Comparison of ENCODE assay signal across 31 cellular contexts in the genomic region with DNA sequence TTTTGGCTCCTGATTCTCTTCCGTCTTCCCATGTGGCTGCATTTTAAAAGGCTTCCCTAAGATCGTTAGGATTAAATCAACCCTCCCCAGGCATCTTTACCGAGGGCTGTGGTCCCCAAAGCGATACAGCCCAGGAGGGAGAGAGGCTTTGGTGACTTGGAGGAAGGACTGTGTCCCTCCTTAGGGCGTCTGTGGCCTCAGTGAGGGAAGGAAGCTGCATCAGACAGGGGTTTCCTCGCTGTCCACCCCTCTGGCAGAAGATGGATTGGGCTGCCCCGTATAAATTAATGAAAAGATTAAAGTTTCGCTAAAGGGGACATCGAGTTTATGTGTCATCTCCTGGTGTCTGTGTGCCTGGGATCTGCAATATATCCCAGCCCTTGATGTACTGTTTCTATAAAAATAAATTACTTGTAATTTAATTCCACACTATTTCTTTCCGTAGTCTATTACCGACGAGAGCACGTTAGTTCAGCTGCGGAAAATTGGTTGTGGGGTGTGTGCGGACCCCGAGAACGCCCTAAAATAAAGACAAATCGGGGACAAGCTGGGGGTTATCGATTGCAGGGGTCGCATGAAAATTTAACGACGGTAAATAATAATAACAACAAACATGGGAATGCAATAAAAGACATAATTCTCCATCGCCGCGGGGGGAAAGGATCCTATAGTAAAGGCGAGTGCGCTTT. TPM values are rescaled to one million over a fixed set of nuclear protein-coding genes. Genes with fewer than 3 reads are reported as not detected.
A peak's percentile ranks its signal among the peaks of the same experiment; 100 is the strongest.
DNase-seq lines count a peak whose midpoint lies in the region; ATAC-seq and TF ChIP-seq lines count a peak whose summit lies in the region.
"Had no signal": no experiment of that assay in that cellular context is flagged by ENCODE, and none has a peak within 500 bp of the region (broad histone marks: within the 10 kb centered on the region; RNA-seq: fewer than 3 reads in every experiment).

No MANE protein-coding gene starts in this region.

- H3K9ac ChIP-seq in skeletal muscle tissue (ENCODE audit: low read depth in 1 of 3, low read length in 3 of 3) = peak overlapping the region in 1 of 3 donors; percentile 68
- H3K9ac ChIP-seq: GM23248 had no signal

- H3K27me3 ChIP-seq in skeletal muscle tissue (ENCODE audit: control insufficient read depth in 3 of 3, insufficient read depth in 3 of 3, low read length in 3 of 3) = peaks cover 43 to 63% (median 55%) of the 10 kb centered on the region in 3 donors
- H3K27me3 ChIP-seq: ovary had no signal

- no peak overlapping the region for H3K27ac ChIP-seq in skeletal muscle tissue (ENCODE audit: low read depth, low read length)
- H3K27ac ChIP-seq: GM23248, ovary, right atrium auricular region, RWPE1, spleen, suprapubic skin had no signal

- intact Hi-C loops in activated CD4-positive, alpha-beta T cell treated with anti-CD3 and anti-CD28 coated beads, Interleukin-2, amount 10 ng/mL, durations not matched to agents 24 days and 14 days (cut with micrococcal nuclease) = no loop called here

- peak overlapping the region; percentile 19 for H3K4me3 ChIP-seq in HFF-Myc (replicated peaks; ENCODE audit: low read depth, low read length)
- peak overlapping the region in 2 of 3 donors; percentile 14 to 22 for H3K4me3 ChIP-seq in skeletal muscle tissue (ENCODE audit: low read length in 3 of 3)
- H3K4me3 ChIP-seq: GM23248, ovary, suprapubic skin had no signal

- peak overlapping the region; percentile 58 for H3K27ac Mint-ChIP-seq in activated CD4-positive, alpha-beta T cell treated with anti-CD3 and anti-CD28 coated beads, Interleukin-2, amount 10 ng/mL, durations not matched to agents 24 days and 14 days
- H3K27ac Mint-ChIP-seq: CD4-positive, CD25-positive, alpha-beta regulatory T cell; T-helper 17 cell had no signal

- TF ChIP-seq POLR2A in erythroblast (IDR thresholded peaks at IDR 0.05; ENCODE audit: low read length) = no peak

- ATAC-seq in HG02678 (IDR thresholded peaks at IDR 0.05; ENCODE audit: unreplicated experiment) = no peak
- ATAC-seq: left lobe of liver; naive thymus-derived CD4-positive, alpha-beta T cell; T-helper 17 cell had no signal

- H3K27me3 Mint-ChIP-seq in activated CD4-positive, alpha-beta T cell treated with anti-CD3 and anti-CD28 coated beads, Interleukin-2, amount 10 ng/mL, durations not matched to agents 24 days and 14 days = peaks cover 55% of the 10 kb centered on the region

- no peak for DNase-seq in activated CD4-positive, alpha-beta T cell treated with anti-CD3 and anti-CD28 coated beads, Interleukin-2, amount 10 ng/mL, durations not matched to agents 24 days and 14 days
- no peak for DNase-seq in activated CD4-positive, alpha-beta T cell treated with anti-CD3 and anti-CD28 coated beads, Interleukin-2, amount 50 U/mL, for 4 hours
- DNase-seq in HFF-Myc (ENCODE audit: extremely low read depth, low read depth) (no peak), mesenteric fat pad (ENCODE audit: low spot score) (peak; percentile 18), erythroblast (lab: John Stamatoyannopoulos, UW) (no peak)
- DNase-seq in stimulated activated CD4-positive, alpha-beta T cell treated with anti-CD3 and anti-CD28 coated beads, Interleukin-15, amount 100 ng/mL, for 24 hours = no peak
- DNase-seq: activated CD4-positive, alpha-beta T cell treated with anti-CD3 and anti-CD28 coated beads for 48 hours; activated naive CD8-positive, alpha-beta T cell treated with anti-CD3 and anti-CD28 coated beads, Interleukin-2, amount 10 ng/mL, durations not matched to agents 7 days and 5 days; CD4-positive, CD25-positive, alpha-beta regulatory T cell; central memory CD4-positive, alpha-beta T cell; dermis blood vessel endothelial cell; GM23248; IMR-90; mesendoderm; naive thymus-derived CD4-positive, alpha-beta T cell; NCI-H1694; ovary; spleen; stimulated activated CD4-positive, alpha-beta T cell treated with anti-CD3 and anti-CD28 coated beads, Interleukin-2, amount 100 ng/mL, for 48 hours; T-helper 17 cell had no signal

- H3K36me3 ChIP-seq in skeletal muscle tissue (ENCODE audit: control insufficient read depth in 3 of 3, insufficient read depth in 3 of 3, low read length in 3 of 3) = no peaks in the 10 kb centered on the region
- H3K36me3 ChIP-seq: ovary, right atrium auricular region, spleen, suprapubic skin had no signal

- TF ChIP-seq CTCF in HFF-Myc (IDR thresholded peaks at IDR 0.05; ENCODE audit: low read depth, low read length, missing control alignments) = no peak

- H3K36me3 Mint-ChIP-seq in activated CD4-positive, alpha-beta T cell treated with anti-CD3 and anti-CD28 coated beads, Interleukin-2, amount 10 ng/mL, durations not matched to agents 24 days and 14 days (ENCODE audit: low read depth) = peaks cover 2% of the 10 kb centered on the region
- H3K36me3 Mint-ChIP-seq: activated naive CD8-positive, alpha-beta T cell treated with anti-CD3 and anti-CD28 coated beads, Interleukin-2, amount 10 ng/mL, durations not matched to agents 7 days and 5 days; CD4-positive, CD25-positive, alpha-beta regulatory T cell; naive thymus-derived CD4-positive, alpha-beta T cell had no signal

- H3K9me3 ChIP-seq in skeletal muscle tissue (ENCODE audit: control insufficient read depth in 3 of 3, low read length in 3 of 3) = no peaks in the 10 kb centered on the region
- H3K9me3 ChIP-seq: ovary, right atrium auricular region, spleen, suprapubic skin had no signal

- H3K4me1 ChIP-seq in skeletal muscle tissue (ENCODE audit: control insufficient read depth in 3 of 3, insufficient read depth in 3 of 3, low read length in 3 of 3) = no peaks in the 10 kb centered on the region
- H3K4me1 ChIP-seq: suprapubic skin had no signal

- no peaks in the 10 kb centered on the region for H3K9me3 Mint-ChIP-seq in activated CD4-positive, alpha-beta T cell treated with anti-CD3 and anti-CD28 coated beads, Interleukin-2, amount 10 ng/mL, durations not matched to agents 24 days and 14 days

- H3K4me1 Mint-ChIP-seq in activated CD4-positive, alpha-beta T cell treated with anti-CD3 and anti-CD28 coated beads, Interleukin-2, amount 10 ng/mL, durations not matched to agents 24 days and 14 days = peaks cover 2% of the 10 kb centered on the region

- H3K4me3 Mint-ChIP-seq in activated CD4-positive, alpha-beta T cell treated with anti-CD3 and anti-CD28 coated beads, Interleukin-2, amount 10 ng/mL, durations not matched to agents 24 days and 14 days = no peak overlapping the region
- H3K4me3 Mint-ChIP-seq: activated naive CD8-positive, alpha-beta T cell treated with anti-CD3 and anti-CD28 coated beads, Interleukin-2, amount 10 ng/mL, durations not matched to agents 7 days and 5 days; CD4-positive, CD25-positive, alpha-beta regulatory T cell; T-helper 17 cell had no signal

RNA-seq across cellular contexts. Expression of gene SHOX, which starts 6.5 kb away (rescaled TPM):
- not detected in 2 replicates for total RNA-seq in activated CD4-positive, alpha-beta T cell treated with anti-CD3 and anti-CD28 coated beads, Interleukin-2, amount 10 ng/mL, durations not matched to agents 24 days and 14 days
- 0.10 TPM for total RNA-seq in mesenteric fat pad
- 3.1 TPM for total RNA-seq in skeletal muscle tissue
- total RNA-seq: A172; activated naive CD8-positive, alpha-beta T cell treated with anti-CD3 and anti-CD28 coated beads, Interleukin-2, amount 10 ng/mL, durations not matched to agents 7 days and 5 days; astrocyte; CD4-positive, CD25-positive, alpha-beta regulatory T cell; Daoy; dermis blood vessel endothelial cell; fibroblast of lung; GM23248; IMR-90; left lobe of liver; naive thymus-derived CD4-positive, alpha-beta T cell; NCI-H460; right atrium auricular region; spleen; T-helper 17 cell had no signal
